ENCODE assay signal across 17 cellular contexts in the genomic region with DNA sequence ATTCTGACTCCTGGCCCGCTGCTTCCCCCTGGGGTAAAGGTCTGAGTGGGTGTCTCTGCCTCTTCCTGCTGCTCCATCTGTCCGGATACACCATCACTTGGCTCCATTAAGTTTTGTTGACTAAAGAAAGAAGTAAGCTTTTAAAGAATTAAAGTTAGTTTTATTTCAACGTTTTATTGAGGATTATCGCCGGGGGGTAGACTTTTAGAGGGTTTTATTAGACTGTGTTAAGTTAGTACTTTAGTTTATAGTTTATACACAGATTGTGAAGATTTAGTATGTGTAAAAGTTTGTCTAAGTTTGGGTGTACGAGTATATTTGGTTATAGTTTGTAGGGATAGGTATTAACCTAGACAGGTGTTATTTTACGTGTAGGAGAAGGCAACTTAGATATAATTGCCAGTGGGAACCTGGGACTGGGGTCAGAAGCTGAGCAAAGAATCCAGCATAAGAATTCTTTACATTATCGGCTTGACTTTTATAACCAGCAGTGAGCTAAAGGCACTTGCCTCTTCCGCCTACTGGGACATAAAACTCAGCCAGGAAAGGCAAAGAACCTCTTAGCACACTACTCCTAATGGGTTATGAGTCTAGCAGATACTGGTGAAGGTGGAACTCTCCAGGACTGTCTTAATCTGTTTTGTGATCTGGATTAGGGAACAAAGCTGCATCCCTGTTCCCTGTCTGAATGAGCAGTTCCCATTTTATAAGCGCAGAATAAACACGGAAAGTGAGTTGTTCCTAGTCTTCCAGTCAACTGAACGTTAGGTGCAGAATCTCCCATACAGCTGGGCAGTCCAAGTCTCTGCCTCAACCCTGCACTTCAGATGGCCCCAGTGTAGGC.
"Had no signal": no experiment of that assay in that cellular context is flagged by ENCODE, and none has a peak within 500 bp of the region (broad histone marks: within the 10 kb centered on the region; RNA-seq: fewer than 3 reads in every experiment).

No MANE protein-coding gene starts in this region.

- H2AFZ ChIP-seq: hepatocyte had no signal

- H3K79me2 ChIP-seq: hepatocyte had no signal

- FAIRE-seq: colon, kidney, small intestine had no signal

- H3K27me3 ChIP-seq: hepatocyte, ovary, stomach had no signal

- H3K4me2 ChIP-seq: hepatocyte had no signal

- H3K36me3 ChIP-seq: ovary, stomach had no signal

- H3K4me3 ChIP-seq: hepatocyte, ovary, stomach had no signal

- H3K9me3 ChIP-seq: ovary, stomach had no signal

- H3K4me1 ChIP-seq: foreskin keratinocyte, stomach had no signal

- DNase-seq: erythroblast; foreskin keratinocyte; kidney; left cardiac atrium; mammary epithelial cell; natural killer cell; nucleus accumbens; ovary; right cardiac atrium; small intestine; stimulated activated CD4-positive, alpha-beta T cell treated with anti-CD3 and anti-CD28 coated beads, Interleukin-12 subunit alpha, Interleukin-12 subunit beta, amount 100 ng/mL, for 4 hours; stimulated activated naive CD4-positive, alpha-beta T cell; stomach; substantia nigra; trophoblast cell had no signal

- H3K27ac ChIP-seq: foreskin keratinocyte, hepatocyte, ovary, stomach had no signal

- ATAC-seq: foreskin keratinocyte, left cardiac atrium, natural killer cell had no signal
